Comparison of ENCODE assay signal across 8 cellular contexts in the genomic region with DNA sequence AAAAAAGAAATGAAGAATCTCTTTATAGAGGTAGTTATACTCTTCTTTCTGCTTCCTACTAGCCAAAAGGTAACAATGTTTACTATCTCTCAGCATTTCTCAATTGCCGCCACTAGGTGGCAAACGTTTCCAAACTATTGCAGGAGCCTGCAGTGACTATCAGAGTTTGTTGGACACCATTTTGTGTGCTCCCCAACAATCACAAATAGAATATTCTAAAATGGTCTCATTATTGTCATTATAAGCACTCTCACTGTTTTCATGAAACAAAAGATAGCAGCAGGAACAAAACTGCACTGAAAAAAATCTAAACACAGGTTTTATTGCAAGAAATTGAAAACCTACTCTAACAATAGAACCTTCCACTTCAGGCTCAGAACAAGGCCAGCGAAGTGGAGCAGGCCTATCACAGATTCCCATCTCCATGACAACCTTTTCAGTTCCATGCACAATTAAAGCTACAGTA.
DNase-seq lines count a peak whose midpoint lies in the region; ATAC-seq and TF ChIP-seq lines count a peak whose summit lies in the region.

No MANE protein-coding gene starts in this region.

- peak; percentile 75 to 83 (median 77) for TF ChIP-seq CTCF in esophagus squamous epithelium (IDR thresholded peaks at IDR 0.05)
- TF ChIP-seq CTCF in nephron (IDR thresholded peaks at IDR 0.05; ENCODE audit: unreplicated experiment in 3 of 3), result peak; percentile 77 to 92 (median 81)

- no peak overlapping the region for H3K9ac ChIP-seq in NT2/D1 (ENCODE audit: insufficient read length, low read depth)

- H3K27me3 Mint-ChIP-seq in nephron (ENCODE audit: low read depth), result peaks cover 3% of the 10 kb centered on the region
- no peaks in the 10 kb centered on the region for H3K27me3 Mint-ChIP-seq in stimulated activated naive CD8-positive, alpha-beta T cell treated with anti-CD3 and anti-CD28 coated beads, Interleukin-15, amount 100 ng/mL, for 72 hours

- H3K9me3 ChIP-seq in NT2/D1 (ENCODE audit: insufficient read depth, low read length) (no peaks in the 10 kb centered on the region; the same call in 1 of the 2 replicates), esophagus squamous epithelium (no peaks in the 10 kb centered on the region)

- H3K27me3 ChIP-seq in NT2/D1 (ENCODE audit: insufficient read depth, insufficient read length) (no peaks in the 10 kb centered on the region), esophagus squamous epithelium (no peaks in the 10 kb centered on the region)

- H3K4me1 ChIP-seq in NT2/D1 (ENCODE audit: insufficient read depth, insufficient read length) (no peaks in the 10 kb centered on the region), esophagus squamous epithelium (peaks cover 0 to 3% (median 0%) of the 10 kb centered on the region in 3 donors)

- no peak overlapping the region for H3K27ac ChIP-seq in esophagus squamous epithelium

- H3K36me3 ChIP-seq in NT2/D1 (ENCODE audit: insufficient read depth, insufficient read length, low read length), result no peaks in the 10 kb centered on the region
- no peaks in the 10 kb centered on the region for H3K36me3 ChIP-seq in esophagus squamous epithelium

- ATAC-seq in GM21576 (IDR thresholded peaks at IDR 0.05; ENCODE audit: unreplicated experiment), result peak; percentile 95
- ATAC-seq in stimulated activated naive CD8-positive, alpha-beta T cell treated with anti-CD3 and anti-CD28 coated beads, Interleukin-15, amount 100 ng/mL, for 72 hours, result peak; percentile 88

- peaks cover 5% of the 10 kb centered on the region for H3K4me1 Mint-ChIP-seq in nephron
- no peaks in the 10 kb centered on the region for H3K4me1 Mint-ChIP-seq in stimulated activated naive CD8-positive, alpha-beta T cell treated with anti-CD3 and anti-CD28 coated beads, Interleukin-15, amount 100 ng/mL, for 72 hours

- no peak overlapping the region for H3K4me3 Mint-ChIP-seq in nephron
- no peak overlapping the region for H3K4me3 Mint-ChIP-seq in stimulated activated naive CD8-positive, alpha-beta T cell treated with anti-CD3 and anti-CD28 coated beads, Interleukin-15, amount 100 ng/mL, for 72 hours

- H3K4me3 ChIP-seq in NT2/D1 (ENCODE audit: insufficient read length, low read depth) (no peak overlapping the region), esophagus squamous epithelium (no peak overlapping the region)

- intact Hi-C loops in esophagus squamous epithelium (cut with DNase I), result no loop called here

- TF ChIP-seq POLR2A in esophagus squamous epithelium (IDR thresholded peaks at IDR 0.05), result no peak

- no peaks in the 10 kb centered on the region for H3K36me3 Mint-ChIP-seq in nephron (ENCODE audit: low read depth)

- peak; percentile 92 for DNase-seq in DMS79 (lab: John Stamatoyannopoulos, UW)
- DNase-seq in HuH-7 (ENCODE audit: low spot score), result peak; percentile 9
- DNase-seq in NT2/D1 (ENCODE audit: low read depth, low spot score), result peak; percentile 77
- DNase-seq in activated T-cell treated with anti-CD3 and anti-CD28 coated beads for 24 hours (ENCODE audit: low read depth), result peak; percentile 58
- DNase-seq in esophagus squamous epithelium (lab: John Stamatoyannopoulos, UW), result peak; percentile 7
- peak; percentile 47 to 64 for DNase-seq in stimulated activated naive CD8-positive, alpha-beta T cell treated with anti-CD3 and anti-CD28 coated beads, Interleukin-15, amount 100 ng/mL, for 72 hours

- 12 to 15% methylated on average over 3 of the region's 3 CpGs for WGBS in esophagus squamous epithelium, 2 donors

- peak overlapping the region; percentile 44 to 77 (median 73) for H3K27ac Mint-ChIP-seq in nephron
- H3K27ac Mint-ChIP-seq in stimulated activated naive CD8-positive, alpha-beta T cell treated with anti-CD3 and anti-CD28 coated beads, Interleukin-15, amount 100 ng/mL, for 72 hours, result no peak overlapping the region

- H3K9me3 Mint-ChIP-seq in nephron, result no peaks in the 10 kb centered on the region
- H3K9me3 Mint-ChIP-seq in stimulated activated naive CD8-positive, alpha-beta T cell treated with anti-CD3 and anti-CD28 coated beads, Interleukin-15, amount 100 ng/mL, for 72 hours, result no peaks in the 10 kb centered on the region

Comparison
In these comparisons a context has a peak if more than half of its experiments do, and no peak if none do; other contexts are left out.
1. DNase-seq: peak in every context shown above with its lines; median percentile 92 in DMS79; 77 in NT2/D1; 58 in activated T-cell treated with anti-CD3 and anti-CD28 coated beads for 24 hours; 56 in stimulated activated naive CD8-positive, alpha-beta T cell treated with anti-CD3 and anti-CD28 coated beads, Interleukin-15, amount 100 ng/mL, for 72 hours; 9 in HuH-7; 7 in esophagus squamous epithelium.
2. H3K27ac Mint-ChIP-seq: peak in nephron (3 of 3); none in stimulated activated naive CD8-positive, alpha-beta T cell treated with anti-CD3 and anti-CD28 coated beads, Interleukin-15, amount 100 ng/mL, for 72 hours (0 of 2).